In genomic region chr10:28984431-28984830, GRCh38 we compare ENCODE assay signal across 9 cellular contexts.
A peak's percentile ranks its signal among the peaks of the same experiment; 100 is the strongest.
DNase-seq lines count a peak whose midpoint lies in the region; ATAC-seq and TF ChIP-seq lines count a peak whose summit lies in the region.
"Had no signal": no experiment of that assay in that cellular context is flagged by ENCODE, and none has a peak within 500 bp of the region (broad histone marks: within the 10 kb centered on the region; RNA-seq: fewer than 3 reads in every experiment).

No MANE protein-coding gene starts in this region.

- H3K27me3 Mint-ChIP-seq in CD14-positive monocyte (ENCODE audit: low read depth in 3 of 3) (peaks cover 2 to 10% (median 3%) of the 10 kb centered on the region in 3 donors), MCF 10A (ENCODE audit: insufficient read depth, unreplicated experiment) (no peaks in the 10 kb centered on the region)

- intact Hi-C loops in CD14-positive monocyte (cut with micrococcal nuclease): no loop called here
- intact Hi-C loops in MCF 10A (cut with micrococcal nuclease): no loop called here

- no peak overlapping the region for H3K4me3 ChIP-seq in liver (ENCODE audit: low read depth in 1 of 3, low read length in 3 of 3)
- H3K4me3 ChIP-seq: vagina had no signal

- no peaks in the 10 kb centered on the region for H3K36me3 Mint-ChIP-seq in CD14-positive monocyte
- H3K36me3 Mint-ChIP-seq in MCF 10A (ENCODE audit: insufficient read depth, unreplicated experiment): no peaks in the 10 kb centered on the region

- TF ChIP-seq CTCF in CD14-positive monocyte (IDR thresholded peaks at IDR 0.05): no peak
- no peak for TF ChIP-seq CTCF in MCF 10A (IDR thresholded peaks at IDR 0.05; ENCODE audit: unreplicated experiment)
- TF ChIP-seq CTCF in liver (IDR thresholded peaks at IDR 0.05; ENCODE audit: low read depth, low read length, missing input control): no peak

- TF ChIP-seq RAD21 in liver (IDR thresholded peaks at IDR 0.05): peak; percentile 64 to 67

- DNase-seq in CD14-positive monocyte (ENCODE audit: low spot score): peak; percentile 53
- peak; percentile 78 for DNase-seq in NCI-H2029 (lab: John Stamatoyannopoulos, UW)
- peak; percentile 99 for DNase-seq in MCF 10A (ENCODE audit: unreplicated experiment)
- DNase-seq in central memory CD4-positive, alpha-beta T cell: no peak
- no peak for DNase-seq in NCI-H2171 treated with DMSO at 0.1 percent for 48 hours (lab: John Stamatoyannopoulos, UW)
- DNase-seq in DMS 273 (lab: John Stamatoyannopoulos, UW; ENCODE audit: unreplicated experiment): no peak

- peak; percentile 70 for ATAC-seq in GM21390 (IDR thresholded peaks at IDR 0.05; ENCODE audit: unreplicated experiment)

- H3K27ac Mint-ChIP-seq in CD14-positive monocyte (peak overlapping the region in 3 of 7 donors; percentile 1 to 73 (median 31)), MCF 10A (ENCODE audit: low read depth, unreplicated experiment) (no peak overlapping the region)

- H3K4me1 Mint-ChIP-seq in CD14-positive monocyte: peaks cover 16% of the 10 kb centered on the region
- peaks cover 43% of the 10 kb centered on the region for H3K4me1 Mint-ChIP-seq in MCF 10A (ENCODE audit: insufficient read depth, unreplicated experiment)

- CTCF ChIA-PET in MCF 10A (lab: Yijun Ruan, JAX): interaction anchor here (0.6 kb wide), 1 partner anchor 254 kb away, joined by 3 read pairs; no protein-coding TSS in a partner anchor

- POLR2A ChIA-PET in MCF 10A (lab: Yijun Ruan, JAX): interaction anchor here (0.9 kb wide), 1 partner anchor 47 kb away, joined by 3 read pairs; no protein-coding TSS in a partner anchor

- H3K4me1 ChIP-seq in liver (ENCODE audit: control insufficient read depth in 4 of 4, insufficient read depth in 4 of 4, low read length in 3 of 4): peaks cover 0 to 5% (median 0%) of the 10 kb centered on the region in 4 donors

- WGBS in liver: 18% methylated on average over 6 of the region's 6 CpGs

- no TSS peak for BruUV-seq in MCF 10A (replicated peaks; lab: Mats Ljungman, UMichigan)

- H3K9ac ChIP-seq in liver (ENCODE audit: low read depth in 1 of 2, low read length in 2 of 2): no peak overlapping the region

- H3K9me3 ChIP-seq in liver (ENCODE audit: control insufficient read depth in 4 of 4, low read length in 3 of 4): no peaks in the 10 kb centered on the region
- H3K9me3 ChIP-seq: vagina had no signal

- H3K9me3 Mint-ChIP-seq in CD14-positive monocyte: peaks cover 0 to 6% (median 0%) of the 10 kb centered on the region in 7 donors
- no peaks in the 10 kb centered on the region for H3K9me3 Mint-ChIP-seq in MCF 10A (ENCODE audit: unreplicated experiment)

- H3K27me3 ChIP-seq in liver (ENCODE audit: control insufficient read depth in 4 of 4, insufficient read depth in 4 of 4, low read length in 3 of 4): no peaks in the 10 kb centered on the region
- H3K27me3 ChIP-seq: vagina had no signal

- no peaks in the 10 kb centered on the region for H3K36me3 ChIP-seq in liver (ENCODE audit: control insufficient read depth in 4 of 4, insufficient read depth in 3 of 4, low read depth in 1 of 4, low read length in 3 of 4)
- H3K36me3 ChIP-seq: vagina had no signal

- H3K4me3 Mint-ChIP-seq in CD14-positive monocyte: peak overlapping the region; percentile 28 to 77
- H3K4me3 Mint-ChIP-seq in MCF 10A (ENCODE audit: unreplicated experiment): no peak overlapping the region

- H3K27ac ChIP-seq in liver (ENCODE audit: low read depth in 1 of 2, low read length in 2 of 2): no peak overlapping the region
- H3K27ac ChIP-seq: vagina had no signal

TF ChIP-seq in liver, 16 proteins besides CTCF, POLR2A, EP300 and RAD21:
- no peak for TF ChIP-seq REST (IDR thresholded peaks at IDR 0.05)
- peak; percentile 61 to 87 for TF ChIP-seq RXRA (IDR thresholded peaks at IDR 0.05)
- no peak for TF ChIP-seq HNF4G (IDR thresholded peaks at IDR 0.05)
- peak in 1 of 2 donors; percentile 77 for TF ChIP-seq GABPA (IDR thresholded peaks at IDR 0.05 in 1 of 2, conservative IDR thresholded peaks at IDR 0.05 in 1 of 2)
- TF ChIP-seq JUND (IDR thresholded peaks at IDR 0.05): peak; percentile 99 to 100
- peak; percentile 88 for TF ChIP-seq YY1 (IDR thresholded peaks at IDR 0.05)
- TF ChIP-seq FOXA2 (IDR thresholded peaks at IDR 0.05): no peak
- no peak for TF ChIP-seq NR2F2 (IDR thresholded peaks at IDR 0.05)
- no peak for TF ChIP-seq FOXA1 (IDR thresholded peaks at IDR 0.05)
- no peak for TF ChIP-seq TAF1 (conservative IDR thresholded peaks at IDR 0.05)
- TF ChIP-seq EGR1 (IDR thresholded peaks at IDR 0.05; ENCODE audit: low read depth in 2 of 2): peak in 1 of 2 donors; percentile 58
- peak; percentile 58 for TF ChIP-seq SP1 (IDR thresholded peaks at IDR 0.05)
- TF ChIP-seq ATF3 (IDR thresholded peaks at IDR 0.05): peak; percentile 95
- peak; percentile 27 to 71 for TF ChIP-seq HNF4A (conservative IDR thresholded peaks at IDR 0.05)
- no peak for TF ChIP-seq ZBTB33 (IDR thresholded peaks at IDR 0.05)
- peak; percentile 83 for TF ChIP-seq MAX (IDR thresholded peaks at IDR 0.05)

Comparison
In these comparisons a context has a peak if more than half of its experiments do, and no peak if none do; other contexts are left out.
1. DNase-seq: peak in CD14-positive monocyte (single experiment), NCI-H2029 (single experiment) and MCF 10A (single experiment); none in central memory CD4-positive, alpha-beta T cell (single experiment), NCI-H2171 treated with DMSO at 0.1 percent for 48 hours (single experiment) and DMS 273 (single experiment).